1 cellular context compared by ENCODE assay signal in genomic region chr13:75482820-75483079, GRCh38.
TF ChIP-seq lines count a peak whose summit lies in the region.

No MANE protein-coding gene starts in this region.

TF ChIP-seq in H1, 55 proteins besides CTCF, POLR2A, EP300 and RAD21:
- no peak for TF ChIP-seq SIN3A (conservative IDR thresholded peaks at IDR 0.05 in 1 of 2, IDR thresholded peaks at IDR 0.05 in 1 of 2; ENCODE audit: low read depth in 1 of 2, low read length in 2 of 2)
- no peak for TF ChIP-seq PHF8 (conservative IDR thresholded peaks at IDR 0.05; ENCODE audit: low read depth, low read length)
- no peak for TF ChIP-seq CHD7 (IDR thresholded peaks at IDR 0.05; ENCODE audit: insufficient replicate concordance, low read length)
- no peak for TF ChIP-seq SIX5 (IDR thresholded peaks at IDR 0.05; ENCODE audit: low read depth, low read length)
- no peak for TF ChIP-seq GTF2F1 (IDR thresholded peaks at IDR 0.05; ENCODE audit: borderline replicate concordance, low read depth, low read length)
- TF ChIP-seq USF2 (IDR thresholded peaks at IDR 0.05; ENCODE audit: low read length) = no peak
- TF ChIP-seq CEBPB (IDR thresholded peaks at IDR 0.05; ENCODE audit: low read depth, low read length) = no peak
- no peak for TF ChIP-seq JUN (IDR thresholded peaks at IDR 0.05; ENCODE audit: low read depth, low read length)
- no peak for TF ChIP-seq KDM4A (IDR thresholded peaks at IDR 0.05; ENCODE audit: low read depth, low read length, severe bottlenecking)
